Comparison of ENCODE assay signal across 10 cellular contexts in the genomic region with DNA sequence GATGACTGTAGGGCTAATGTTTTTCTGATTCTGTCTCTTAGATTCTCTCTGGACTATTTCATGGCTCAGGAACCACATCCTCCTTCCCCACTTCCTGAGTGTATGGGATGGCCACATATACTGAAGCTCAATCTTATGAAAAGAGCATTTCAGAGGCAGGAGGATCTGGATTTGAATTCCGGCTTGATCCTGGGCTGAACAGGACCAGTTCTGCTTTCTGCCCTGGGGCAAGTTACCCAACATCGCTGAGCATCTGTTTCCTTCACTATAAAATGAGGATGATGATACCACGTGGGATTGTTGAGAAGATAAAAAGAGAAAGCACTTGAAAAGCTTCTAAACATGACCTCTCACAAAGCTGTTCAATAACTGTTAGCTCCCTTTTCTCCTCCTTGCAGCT.
DNase-seq lines count a peak whose midpoint lies in the region; ATAC-seq and TF ChIP-seq lines count a peak whose summit lies in the region.
"Had no signal": no experiment of that assay in that cellular context is flagged by ENCODE, and none has a peak within 500 bp of the region (broad histone marks: within the 10 kb centered on the region; RNA-seq: fewer than 3 reads in every experiment).

No MANE protein-coding gene starts in this region.

- no peaks in the 10 kb centered on the region for H3K36me3 Mint-ChIP-seq in activated naive CD8-positive, alpha-beta T cell treated with anti-CD3 and anti-CD28 coated beads, Interleukin-2, amount 50 U/mL, for 24 hours (ENCODE audit: low read depth)
- no peaks in the 10 kb centered on the region for H3K36me3 Mint-ChIP-seq in naive B cell

- no peaks in the 10 kb centered on the region for H3K9me3 Mint-ChIP-seq in activated naive CD8-positive, alpha-beta T cell treated with anti-CD3 and anti-CD28 coated beads, Interleukin-2, amount 50 U/mL, for 24 hours
- no peaks in the 10 kb centered on the region for H3K9me3 Mint-ChIP-seq in naive B cell

- peak overlapping the region; percentile 22 for H3K4me2 ChIP-seq in Loucy (ENCODE audit: low read depth, low read length, poor library complexity, severe bottlenecking)

- no peak for ATAC-seq in activated naive CD8-positive, alpha-beta T cell treated with anti-CD3 and anti-CD28 coated beads, Interleukin-2, amount 50 U/mL, for 24 hours
- ATAC-seq in naive B cell (ENCODE audit: low read depth in 2 of 2) (peak; percentile 73 to 77), GM19397 (IDR thresholded peaks at IDR 0.05; ENCODE audit: unreplicated experiment) (no peak)

- H3K9me2 ChIP-seq in Loucy (replicated peaks; ENCODE audit: low read depth, low read length): no peaks in the 10 kb centered on the region

- no peak for TF ChIP-seq POLR2A in thyroid gland (IDR thresholded peaks at IDR 0.05)

- H3K79me2 ChIP-seq in Loucy (ENCODE audit: insufficient read depth, low read length): no peaks in the 10 kb centered on the region

- 64 to 67% methylated on average over 3 of the region's 3 CpGs for WGBS in thyroid gland, 2 donors

- H3K27me3 ChIP-seq in Loucy (ENCODE audit: insufficient read depth, low read length, poor library complexity, severe bottlenecking) (no peaks in the 10 kb centered on the region), thyroid gland (no peaks in the 10 kb centered on the region)
- H3K27me3 ChIP-seq: vagina had no signal

- H3K9me3 ChIP-seq in Loucy (ENCODE audit: insufficient read depth, low read depth, low read length): no peaks in the 10 kb centered on the region
- no peaks in the 10 kb centered on the region for H3K9me3 ChIP-seq in thyroid gland
- H3K9me3 ChIP-seq: vagina had no signal

- DNase-seq in Daoy (ENCODE audit: low read depth): peak; percentile 44
- no peak for DNase-seq in activated naive CD8-positive, alpha-beta T cell treated with anti-CD3 and anti-CD28 coated beads, Interleukin-2, amount 50 U/mL, for 24 hours
- peak; percentile 29 for DNase-seq in naive B cell
- DNase-seq in AG08396 (ENCODE audit: low spot score): no peak
- no peak for DNase-seq in COLO829 (ENCODE audit: low spot score)
- DNase-seq in thyroid gland: no peak
- DNase-seq: RPMI8226 had no signal

- TF ChIP-seq CTCF in Loucy (conservative IDR thresholded peaks at IDR 0.05; ENCODE audit: low read length) (no peak), thyroid gland (IDR thresholded peaks at IDR 0.05) (no peak)

- H3K4me1 ChIP-seq in Loucy (ENCODE audit: insufficient read depth, low read length, poor library complexity, severe bottlenecking) (peaks cover 15% of the 10 kb centered on the region), thyroid gland (peaks cover 0 to 6% of the 10 kb centered on the region in 2 donors)

- no peaks in the 10 kb centered on the region for H3K36me3 ChIP-seq in Loucy (ENCODE audit: insufficient read depth, low read length)
- H3K36me3 ChIP-seq in thyroid gland: no peaks in the 10 kb centered on the region
- H3K36me3 ChIP-seq: vagina had no signal

- peaks cover 61% of the 10 kb centered on the region for H3K4me1 Mint-ChIP-seq in activated naive CD8-positive, alpha-beta T cell treated with anti-CD3 and anti-CD28 coated beads, Interleukin-2, amount 50 U/mL, for 24 hours
- peaks cover 12 to 16% (median 14%) of the 10 kb centered on the region in 3 donors for H3K4me1 Mint-ChIP-seq in naive B cell

- H3F3A ChIP-seq in Loucy (ENCODE audit: low read depth): no peaks in the 10 kb centered on the region

- peak overlapping the region; percentile 64 for H3K4me3 Mint-ChIP-seq in activated naive CD8-positive, alpha-beta T cell treated with anti-CD3 and anti-CD28 coated beads, Interleukin-2, amount 50 U/mL, for 24 hours
- peak overlapping the region in 2 of 8 donors; percentile 50 to 53 for H3K4me3 Mint-ChIP-seq in naive B cell

- no peak overlapping the region for H3K9ac ChIP-seq in Loucy (ENCODE audit: low read depth, low read length, poor library complexity, severe bottlenecking)

- peak overlapping the region; percentile 97 for H3K27ac Mint-ChIP-seq in activated naive CD8-positive, alpha-beta T cell treated with anti-CD3 and anti-CD28 coated beads, Interleukin-2, amount 50 U/mL, for 24 hours
- peak overlapping the region in 4 of 6 donors; percentile 34 to 57 (median 44) for H3K27ac Mint-ChIP-seq in naive B cell

- H2AFZ ChIP-seq in Loucy (ENCODE audit: low read length): peak overlapping the region; percentile 60

- peak overlapping the region; percentile 3 for H3K4me3 ChIP-seq in Loucy (ENCODE audit: low read length, poor library complexity, severe bottlenecking)
- H3K4me3 ChIP-seq in thyroid gland (replicated peaks in 1 of 3): no peak overlapping the region
- H3K4me3 ChIP-seq: vagina had no signal

- H3K27me3 Mint-ChIP-seq in activated naive CD8-positive, alpha-beta T cell treated with anti-CD3 and anti-CD28 coated beads, Interleukin-2, amount 50 U/mL, for 24 hours: peaks cover 12% of the 10 kb centered on the region
- H3K27me3 Mint-ChIP-seq in naive B cell: peaks cover 0 to 9% (median 0%) of the 10 kb centered on the region in 3 donors

- intact Hi-C loops in thyroid gland (cut with DNase I): no loop called here

- no peak overlapping the region for H3K27ac ChIP-seq in thyroid gland
- H3K27ac ChIP-seq: vagina had no signal

- no peaks in the 10 kb centered on the region for H4K20me1 ChIP-seq in Loucy (ENCODE audit: insufficient read depth, low read length, poor library complexity, severe bottlenecking)

Comparison
In these comparisons a context has a peak if more than half of its experiments do, and no peak if none do; other contexts are left out.
1. DNase-seq: peak in Daoy (single experiment) and naive B cell (single experiment); none in activated naive CD8-positive, alpha-beta T cell treated with anti-CD3 and anti-CD28 coated beads, Interleukin-2, amount 50 U/mL, for 24 hours (single experiment), AG08396 (single experiment), COLO829 (single experiment) and thyroid gland (0 of 2).
2. ATAC-seq: peak in naive B cell (2 of 2); none in activated naive CD8-positive, alpha-beta T cell treated with anti-CD3 and anti-CD28 coated beads, Interleukin-2, amount 50 U/mL, for 24 hours (single experiment) and GM19397 (single experiment).